19 cellular contexts compared by ENCODE assay signal in genomic region chr14:104895207-104895785, GRCh38. TPM values are rescaled to one million over a fixed set of nuclear protein-coding genes. Genes with fewer than 3 reads are reported as not detected.
DNase-seq lines count a peak whose midpoint lies in the region; ATAC-seq lines count a peak whose summit lies in the region.
"Had no signal": no experiment of that assay in that cellular context is flagged by ENCODE, and none has a peak within 500 bp of the region (broad histone marks: within the 10 kb centered on the region; RNA-seq: fewer than 3 reads in every experiment).

No MANE protein-coding gene starts in this region.

- H3K4me1 ChIP-seq in Karpas-422 (ENCODE audit: low read length) = peaks cover 52% of the 10 kb centered on the region
- H3K4me1 ChIP-seq: HAP-1, SJSA1 had no signal

- no peaks in the 10 kb centered on the region for H4K20me1 ChIP-seq in Karpas-422 (ENCODE audit: insufficient read depth, low read depth, low read length)

- H3K36me3 ChIP-seq in Karpas-422 (ENCODE audit: insufficient read depth, low read length) = no peaks in the 10 kb centered on the region
- H3K36me3 ChIP-seq: HAP-1, SJSA1 had no signal

- peak; percentile 9 for DNase-seq in activated naive CD4-positive, alpha-beta T cell treated with anti-CD3 and anti-CD28 coated beads, Interleukin-2, amount 50 U/mL, for 16 hours
- DNase-seq in activated naive CD4-positive, alpha-beta T cell (lab: John Stamatoyannopoulos, UW) = no peak
- DNase-seq in RPMI8226 = peak; percentile 84
- DNase-seq in islet precursor cell = peak; percentile 41
- DNase-seq in stimulated activated naive CD8-positive, alpha-beta T cell treated with anti-CD3 and anti-CD28 coated beads, Interleukin-15, Interleukin-2, amounts not matched to agents 100 U/mL and 50 U/mL, for 24 hours = no peak
- no peak for DNase-seq in Karpas-422
- no peak for DNase-seq in activated T-cell treated with anti-CD3 and anti-CD28 coated beads, Interleukin-2, amount 50 U/mL, for 4 hours
- DNase-seq in NCI-H1048 (lab: John Stamatoyannopoulos, UW) = no peak
- DNase-seq: activated CD4-positive, alpha-beta T cell treated with anti-CD3 and anti-CD28 coated beads for 1 hour; amygdala; central memory CD4-positive, alpha-beta T cell; effector memory CD4-positive, alpha-beta T cell; NCI-H526 had no signal

- no peaks in the 10 kb centered on the region for H3K9me3 Mint-ChIP-seq in activated T-cell treated with anti-CD3 and anti-CD28 coated beads, Interleukin-2, amount 50 U/mL, for 4 hours
- H3K9me3 Mint-ChIP-seq: CD4-positive, alpha-beta memory T cell; IgD-negative memory B cell; stimulated activated naive CD8-positive, alpha-beta T cell treated with anti-CD3 and anti-CD28 coated beads, Interleukin-15, Interleukin-2, amounts not matched to agents 100 ng/mL and 50 ng/mL, for 24 hours; T-helper 2 cell treated with Interferon-gamma antibody and Interleukin-4, amounts not matched to agents 5 μg/mL and 100 μg/mL, for 36 hours had no signal

- no peaks in the 10 kb centered on the region for H3K9me2 ChIP-seq in Karpas-422 (replicated peaks; ENCODE audit: insufficient read depth, low read length)

- H3K79me2 ChIP-seq in Karpas-422 (ENCODE audit: low read length) = no peaks in the 10 kb centered on the region

- H3K4me3 ChIP-seq in Karpas-422 (ENCODE audit: low read length) = no peak overlapping the region
- H3K4me3 ChIP-seq: HAP-1, SJSA1 had no signal

- no peaks in the 10 kb centered on the region for H3K36me3 Mint-ChIP-seq in activated T-cell treated with anti-CD3 and anti-CD28 coated beads, Interleukin-2, amount 50 U/mL, for 4 hours (ENCODE audit: insufficient read depth)
- H3K36me3 Mint-ChIP-seq: CD4-positive, alpha-beta memory T cell; IgD-negative memory B cell had no signal

- H3K4me3 Mint-ChIP-seq in activated T-cell treated with anti-CD3 and anti-CD28 coated beads, Interleukin-2, amount 50 U/mL, for 4 hours = no peak overlapping the region
- H3K4me3 Mint-ChIP-seq: CD4-positive, alpha-beta memory T cell; IgD-negative memory B cell; stimulated activated naive CD8-positive, alpha-beta T cell treated with anti-CD3 and anti-CD28 coated beads, Interleukin-15, Interleukin-2, amounts not matched to agents 100 ng/mL and 50 ng/mL, for 24 hours; T-helper 2 cell treated with Interferon-gamma antibody and Interleukin-4, amounts not matched to agents 5 μg/mL and 100 μg/mL, for 36 hours had no signal

- no peaks in the 10 kb centered on the region for H3K9me3 ChIP-seq in Karpas-422 (ENCODE audit: low read length)
- H3K9me3 ChIP-seq: HAP-1, SJSA1 had no signal

- H3K27me3 Mint-ChIP-seq in activated T-cell treated with anti-CD3 and anti-CD28 coated beads, Interleukin-2, amount 50 U/mL, for 4 hours (ENCODE audit: low read depth) = no peaks in the 10 kb centered on the region

- no peak overlapping the region for H3K4me2 ChIP-seq in Karpas-422 (ENCODE audit: low read depth, low read length, poor library complexity, severe bottlenecking)

- H3K27me3 ChIP-seq in Karpas-422 (ENCODE audit: low read length) = no peaks in the 10 kb centered on the region
- H3K27me3 ChIP-seq: SJSA1 had no signal

- ATAC-seq in stimulated activated naive CD8-positive, alpha-beta T cell treated with anti-CD3 and anti-CD28 coated beads, Interleukin-15, Interleukin-2, amounts not matched to agents 100 U/mL and 50 U/mL, for 24 hours = peak; percentile 6
- ATAC-seq in activated T-cell treated with anti-CD3 and anti-CD28 coated beads, Interleukin-2, amount 50 U/mL, for 4 hours = no peak

- no peak overlapping the region for H2AFZ ChIP-seq in Karpas-422 (ENCODE audit: low read length)

- no peak overlapping the region for H3K9ac ChIP-seq in Karpas-422 (ENCODE audit: low read length)

- H3K27ac ChIP-seq in Karpas-422 (ENCODE audit: low read length) = no peak overlapping the region
- H3K27ac ChIP-seq: SJSA1 had no signal

- peaks cover 3% of the 10 kb centered on the region for H3K4me1 Mint-ChIP-seq in activated T-cell treated with anti-CD3 and anti-CD28 coated beads, Interleukin-2, amount 50 U/mL, for 4 hours (ENCODE audit: low read depth)

RNA-seq across cellular contexts. Expression of gene PLD4, which starts 29.4 kb away (rescaled TPM):
- 146 and 265 TPM in 2 replicates for total RNA-seq in Karpas-422 (2014; rRNA removed; shearing (Covaris generic); ENCODE audit: low replicate concordance)
- under 1 TPM in 1 of 3 donors, not detected in 2; 0.08 TPM for total RNA-seq in activated T-cell treated with anti-CD3 and anti-CD28 coated beads, Interleukin-2, amount 50 U/mL, for 4 hours
- total RNA-seq: CD4-positive, alpha-beta memory T cell; SJSA1 had no signal

RNA-seq across cellular contexts. Expression of gene CEP170B, which starts 30.2 kb away (rescaled TPM):
- total RNA-seq in Karpas-422 (2014; rRNA removed; shearing (Covaris generic); ENCODE audit: low replicate concordance) = 0.56 and 0.94 TPM in 2 replicates
- 10 to 100 TPM in 1 of 3 donors, 1 to 10 TPM in 2; 6.9 to 11.1 (median 7.5) TPM for total RNA-seq in activated T-cell treated with anti-CD3 and anti-CD28 coated beads, Interleukin-2, amount 50 U/mL, for 4 hours

Comparison
In these comparisons a context has a peak if more than half of its experiments do, and no peak if none do; other contexts are left out.
1. DNase-seq: peak in activated naive CD4-positive, alpha-beta T cell treated with anti-CD3 and anti-CD28 coated beads, Interleukin-2, amount 50 U/mL, for 16 hours (single experiment), RPMI8226 (single experiment) and islet precursor cell (single experiment); none in activated naive CD4-positive, alpha-beta T cell (0 of 4), stimulated activated naive CD8-positive, alpha-beta T cell treated with anti-CD3 and anti-CD28 coated beads, Interleukin-15, Interleukin-2, amounts not matched to agents 100 U/mL and 50 U/mL, for 24 hours (single experiment), Karpas-422 (single experiment), activated T-cell treated with anti-CD3 and anti-CD28 coated beads, Interleukin-2, amount 50 U/mL, for 4 hours (single experiment) and NCI-H1048 (single experiment).
2. RNA of gene PLD4, which starts 29.4 kb away (total RNA-seq): 146 to 265 TPM in Karpas-422; 0.08 TPM in activated T-cell treated with anti-CD3 and anti-CD28 coated beads, Interleukin-2, amount 50 U/mL, for 4 hours; every median in the first group is over 100 times any median in the second.